8 cellular contexts compared by ENCODE assay signal in genomic region chr19:2624537-2625091, GRCh38.
DNase-seq lines count a peak whose midpoint lies in the region; ATAC-seq and TF ChIP-seq lines count a peak whose summit lies in the region.

No MANE protein-coding gene starts in this region.

- peaks cover 42% of the 10 kb centered on the region for H3K4me1 ChIP-seq in Panc1 (ENCODE audit: control insufficient read depth, insufficient read depth, low read length)
- H3K4me1 ChIP-seq in spleen, result peaks cover 51 to 100% (median 92%) of the 10 kb centered on the region in 6 donors
- H3K4me1 ChIP-seq in aorta (ENCODE audit: control insufficient read depth in 1 of 2, insufficient read depth in 2 of 2, low read length in 2 of 2), result no peaks in the 10 kb centered on the region

- DNase-seq in Panc1 (ENCODE audit: low read depth, low spot score), result no peak
- DNase-seq in left cardiac atrium, result peak; percentile 69
- DNase-seq in spleen, result peak; percentile 87
- no peak for DNase-seq in NCI-H526 treated with DMSO at 0.1 percent for 48 hours (lab: John Stamatoyannopoulos, UW)
- DNase-seq in aorta, result no peak
- no peak for DNase-seq in OCI-M1 (lab: John Stamatoyannopoulos, UW)

- CTCF ChIA-PET in Panc1 (lab: Charles Lee), result interaction anchor here (0.9 to 1.1 kb wide), 2 partner anchors 12 to 13 kb away, joined by 3 read pairs; no protein-coding TSS in a partner anchor

- H3K4me3 ChIP-seq in Panc1 (ENCODE audit: low read depth in 2 of 2, low read length in 2 of 2) (0 out of 4 replicates have a peak overlapping the region, but pooled peaks of 1 of the 2 experiments have one; percentile 6), spleen (peak overlapping the region in 2 of 8 donors; percentile 7 to 52), aorta (ENCODE audit: low read length in 2 of 2) (no peak overlapping the region)

- H3K27ac ChIP-seq in Panc1 (ENCODE audit: low read length) (peak overlapping the region; percentile 52), spleen (peak overlapping the region; percentile 10 to 97 (median 92)), aorta (ENCODE audit: low read depth in 1 of 2, low read length in 2 of 2) (no peak overlapping the region)

- no TSS peak for BruUV-seq in Panc1 (replicated peaks; lab: Mats Ljungman, UMichigan)

- 27 to 46% (median 38%) methylated on average over 6 to 11 of the region's 11 CpGs for WGBS in spleen, 5 donors
- WGBS in aorta, 2 donors, result 51 to 61% methylated on average over 11 of the region's 11 CpGs

- TF ChIP-seq CTCF in Panc1 (IDR thresholded peaks at IDR 0.05) (no peak), spleen (IDR thresholded peaks at IDR 0.05 in 8 of 11, conservative IDR thresholded peaks at IDR 0.05 in 3 of 11) (no peak)

- no peak for TF ChIP-seq POLR2A in spleen (IDR thresholded peaks at IDR 0.05)

- POLR2A ChIA-PET in Panc1 (lab: Charles Lee), result no interaction called here

- in situ Hi-C loops in Panc1 (cut with HindIII; ENCODE audit: low pct_unique_long_range_greater_than_20kb, low sequenced_read_pairs), result no loop called here

- H3K36me3 ChIP-seq in Panc1 (ENCODE audit: control insufficient read depth, insufficient read depth, low read length) (no peaks in the 10 kb centered on the region), spleen (no peaks in the 10 kb centered on the region), aorta (ENCODE audit: control insufficient read depth in 1 of 2, insufficient read depth in 2 of 2, low read length in 1 of 2) (no peaks in the 10 kb centered on the region)

- ATAC-seq in GM18517 (IDR thresholded peaks at IDR 0.05; ENCODE audit: unreplicated experiment), result peak; percentile 32
- ATAC-seq in Panc1, result peak; percentile 82
- ATAC-seq in left cardiac atrium, result peak; percentile 39 to 72
- ATAC-seq in HG03045 (IDR thresholded peaks at IDR 0.05; ENCODE audit: unreplicated experiment), result no peak
- no peak for ATAC-seq in aorta (ENCODE audit: low FRiP score)

- intact Hi-C loops in Panc1 (cut with micrococcal nuclease; ENCODE audit: unreplicated experiment), result no loop called here
- intact Hi-C loops in left cardiac atrium (cut with DNase I), result no loop called here
- intact Hi-C loops in spleen (cut with DNase I; ENCODE audit: low total_unique reads), result no loop called here
- intact Hi-C loops in aorta (cut with DNase I), result no loop called here

- no peaks in the 10 kb centered on the region for H3K27me3 ChIP-seq in Panc1 (ENCODE audit: control insufficient read depth, insufficient read depth, low read length)
- H3K27me3 ChIP-seq in spleen (replicated peaks in 1 of 7), result no peaks in the 10 kb centered on the region
- H3K27me3 ChIP-seq in aorta (ENCODE audit: control insufficient read depth in 1 of 2, insufficient read depth in 2 of 2, low read length in 1 of 2), result no peaks in the 10 kb centered on the region

- H3K9me3 ChIP-seq in Panc1 (ENCODE audit: control insufficient read depth, insufficient read depth, low read depth, low read length), result peaks cover 6% of the 10 kb centered on the region; the same call in 1 of the 2 replicates
- H3K9me3 ChIP-seq in spleen, result peaks cover 0 to 3% (median 0%) of the 10 kb centered on the region in 8 donors
- no peaks in the 10 kb centered on the region for H3K9me3 ChIP-seq in aorta (ENCODE audit: control insufficient read depth, low read length)

Comparison
In these comparisons a context has a peak if more than half of its experiments do, and no peak if none do; other contexts are left out.
1. ATAC-seq: peak in GM18517 (single experiment), Panc1 (single experiment) and left cardiac atrium (2 of 2); none in HG03045 (single experiment) and aorta (single experiment).
2. DNase-seq: peak in left cardiac atrium (single experiment) and spleen (single experiment); none in Panc1 (single experiment), NCI-H526 treated with DMSO at 0.1 percent for 48 hours (single experiment), aorta (0 of 2) and OCI-M1 (single experiment).
3. H3K27ac ChIP-seq: peak in Panc1 (single experiment) and spleen (8 of 8); none in aorta (0 of 2).